Comparison of ENCODE assay signal across 35 cellular contexts in genomic region chr21:25341981-25342380, GRCh38.
"Had no signal": no experiment of that assay in that cellular context is flagged by ENCODE, and none has a peak within 500 bp of the region (broad histone marks: within the 10 kb centered on the region; RNA-seq: fewer than 3 reads in every experiment).

No MANE protein-coding gene starts in this region.

- H3K36me3 ChIP-seq: MG63 had no signal

- H3K4me3 ChIP-seq: MG63 had no signal

- H3K27me3 ChIP-seq: MG63 had no signal

- H3K9me3 ChIP-seq: MG63 had no signal

- DNase-seq: Karpas-422, Kasumi-1, MG63, MM.1S, MV-4-11, NCI-H1048, NCI-H1092, NCI-H1092 treated with DMSO at 0.1 percent for 48 hours, NCI-H1105, NCI-H1105 treated with DMSO at 0.1 percent for 48 hours, NCI-H1417, NCI-H1417 treated with DMSO at 0.1 percent for 48 hours, NCI-H1436, NCI-H1436 treated with DMSO at 0.1 percent for 48 hours, NCI-H146, NCI-H1694, NCI-H1694 treated with DMSO at 0.1 percent for 48 hours, NCI-H187, NCI-H187 treated with DMSO at 0.1 percent for 48 hours, NCI-H1930, NCI-H2029, NCI-H2029 treated with DMSO at 0.1 percent for 48 hours, NCI-H2081, NCI-H2081 treated with DMSO at 0.1 percent for 48 hours, NCI-H2107, NCI-H2171, NCI-H2171 treated with DMSO at 0.1 percent for 48 hours, NCI-H2227 treated with DMSO at 0.1 percent for 48 hours, NCI-H226, NCI-H345, NCI-H446, NCI-H446 treated with DMSO at 0.1 percent for 48 hours, NCI-H510A, NCI-H510A treated with DMSO at 0.1 percent for 48 hours, NCI-H524 had no signal
